In genomic region chr10:24882047-24882698, GRCh38 we compare ENCODE assay signal across 1 cellular context.
TF ChIP-seq lines count a peak whose summit lies in the region.

No MANE protein-coding gene starts in this region.

TF ChIP-seq in HepG2, 621 proteins besides CTCF, POLR2A, EP300 and RAD21 (continued from another document):
- TF ChIP-seq ZNF646 (CRISPR knock-in tag; IDR thresholded peaks at IDR 0.05) (no peak), EED (CRISPR knock-in tag; IDR thresholded peaks at IDR 0.05) (no peak)
